In genomic region chr7:38187794-38188472, GRCh38 we compare ENCODE assay signal across 11 cellular contexts. TPM values are rescaled to one million over a fixed set of nuclear protein-coding genes. Genes with fewer than 3 reads are reported as not detected.
DNase-seq lines count a peak whose midpoint lies in the region; ATAC-seq and TF ChIP-seq lines count a peak whose summit lies in the region.
"Had no signal": no experiment of that assay in that cellular context is flagged by ENCODE, and none has a peak within 500 bp of the region (broad histone marks: within the 10 kb centered on the region; RNA-seq: fewer than 3 reads in every experiment).

No MANE protein-coding gene starts in this region.

- H3K27me3 ChIP-seq in GM06990 (replicated peaks; ENCODE audit: control insufficient read depth, insufficient read depth, low read length) (no peaks in the 10 kb centered on the region), HUES64 (ENCODE audit: insufficient read depth, low read length) (no peaks in the 10 kb centered on the region)
- H3K27me3 ChIP-seq: heart left ventricle had no signal

- ATAC-seq in GM19397 (IDR thresholded peaks at IDR 0.05; ENCODE audit: unreplicated experiment), result peak; percentile 91
- ATAC-seq in HG02884 (IDR thresholded peaks at IDR 0.05; ENCODE audit: unreplicated experiment), result peak; percentile 94
- ATAC-seq: heart left ventricle had no signal

- TF ChIP-seq CTCF in GM06990 (IDR thresholded peaks at IDR 0.05; ENCODE audit: insufficient read depth, low read length, poor library complexity, severe bottlenecking), result no peak

- H3K4me1 ChIP-seq in HUES64 (ENCODE audit: insufficient read depth, low read length), result peaks cover 42% of the 10 kb centered on the region

- WGBS in HUES64, result 70% methylated on average over 7 of the region's 7 CpGs

- H3K27ac ChIP-seq in HUES64 (ENCODE audit: low read depth, low read length) (peak overlapping the region; percentile 27; the same call in 1 of the 2 replicates), caudate nucleus (ENCODE audit: low read depth, low read length) (no peak overlapping the region)
- H3K27ac ChIP-seq: heart left ventricle had no signal

- H3K4me3 ChIP-seq in GM06990 (replicated peaks; ENCODE audit: low read depth, low read length), result no peak overlapping the region
- no peak overlapping the region for H3K4me3 ChIP-seq in HUES64 (ENCODE audit: low read length)
- H3K4me3 ChIP-seq: heart left ventricle had no signal

- H3K9me3 ChIP-seq in HUES64 (ENCODE audit: insufficient read depth, low read depth, low read length), result 0 out of 2 replicates have a peak, but pooled peaks cover 3% of the 10 kb centered on the region

- H3K9ac ChIP-seq in HUES64 (ENCODE audit: low read depth, low read length), result peak overlapping the region; percentile 12; the same call in 1 of the 2 replicates

- peak; percentile 17 for DNase-seq in GM06990 (ENCODE audit: extremely low read depth, insufficient read length)
- DNase-seq in KG1 (lab: John Stamatoyannopoulos, UW), result no peak
- DNase-seq in kidney glomerular epithelial cell (lab: John Stamatoyannopoulos, UW), result no peak
- DNase-seq in caudate nucleus (lab: John Stamatoyannopoulos, UW), result no peak
- no peak for DNase-seq in NCI-H226
- DNase-seq: GF-D8, heart left ventricle, NCI-H1436 treated with DMSO at 0.1 percent for 48 hours had no signal

- H3K36me3 ChIP-seq in GM06990 (ENCODE audit: control insufficient read depth, insufficient read depth, low read length), result no peaks in the 10 kb centered on the region; the same call in 1 of the 2 replicates
- H3K36me3 ChIP-seq in HUES64 (ENCODE audit: insufficient read depth, low read length), result peaks cover 3% of the 10 kb centered on the region; the same call in 1 of the 2 replicates
- H3K36me3 ChIP-seq: heart left ventricle had no signal

RNA-seq across cellular contexts. Expression of gene STARD3NL, which starts 9.9 kb away (rescaled TPM):
- 43.1 TPM for polyA plus RNA-seq in HUES64 (2013, experiment 1 of 2)
- polyA plus RNA-seq in HUES64 (2013, experiment 2 of 2), result 45.9 TPM
